Comparison of ENCODE assay signal across 19 cellular contexts in the genomic region with DNA sequence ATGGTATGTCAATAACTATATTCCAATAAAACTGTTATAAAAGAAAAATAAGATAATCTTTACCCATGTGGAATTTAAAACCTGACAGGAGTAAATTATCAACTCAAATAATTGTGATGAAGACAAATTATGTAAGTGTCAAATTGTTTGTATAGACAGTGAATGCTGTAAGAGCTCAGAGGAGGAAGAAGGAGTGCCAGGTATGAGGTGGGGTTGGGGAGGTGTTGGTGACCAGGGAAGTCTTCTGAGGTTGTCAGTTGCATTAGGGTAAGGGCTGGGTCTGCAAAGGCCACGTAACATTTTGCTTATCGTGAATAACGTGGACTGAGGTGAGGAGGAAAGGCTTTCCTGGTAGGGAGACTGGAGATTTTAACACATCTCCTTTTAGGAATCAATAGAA. TPM values are rescaled to one million over a fixed set of nuclear protein-coding genes. Genes with fewer than 3 reads are reported as not detected.
A peak's percentile ranks its signal among the peaks of the same experiment; 100 is the strongest.
DNase-seq lines count a peak whose midpoint lies in the region; ATAC-seq and TF ChIP-seq lines count a peak whose summit lies in the region.
"Had no signal": no experiment of that assay in that cellular context is flagged by ENCODE, and none has a peak within 500 bp of the region (broad histone marks: within the 10 kb centered on the region; RNA-seq: fewer than 3 reads in every experiment).

No MANE protein-coding gene starts in this region.

- no peak overlapping the region for H3K27ac ChIP-seq in CD4-positive, alpha-beta T cell (ENCODE audit: low read depth, low read length)
- H3K27ac ChIP-seq in colonic mucosa (no peak overlapping the region), sigmoid colon (no peak overlapping the region), caudate nucleus (ENCODE audit: low read depth, low read length) (no peak overlapping the region)
- H3K27ac ChIP-seq: HL-60 had no signal

- H3K9ac ChIP-seq in colonic mucosa (ENCODE audit: low read depth in 2 of 2, low read length in 2 of 2), result no peak overlapping the region
- H3K9ac ChIP-seq: BLaER1 had no signal

- H3K27me3 ChIP-seq in CD4-positive, alpha-beta T cell (ENCODE audit: control insufficient read depth, insufficient read depth, low read length), result no peaks in the 10 kb centered on the region
- H3K27me3 ChIP-seq in colonic mucosa (no peaks in the 10 kb centered on the region), sigmoid colon (no peaks in the 10 kb centered on the region)
- H3K27me3 ChIP-seq: BLaER1 had no signal

- no peaks in the 10 kb centered on the region for H3K9me3 ChIP-seq in CD4-positive, alpha-beta T cell (ENCODE audit: control insufficient read depth, low read length)
- H3K9me3 ChIP-seq in colonic mucosa (no peaks in the 10 kb centered on the region), mucosa of descending colon (no peaks in the 10 kb centered on the region), sigmoid colon (no peaks in the 10 kb centered on the region)
- H3K9me3 ChIP-seq: BLaER1 had no signal

- 21 to 72% methylated on average over 3 of the region's 3 CpGs for WGBS in sigmoid colon, 2 donors

- DNase-seq in CD4-positive, alpha-beta T cell, result no peak
- DNase-seq in colonic mucosa (peak; percentile 44), mucosa of descending colon (peak in 1 of 3 donors; percentile 43), type B pancreatic cell (ENCODE audit: extremely low spot score, unreplicated experiment) (no peak), sigmoid colon (no peak), germinal center (ENCODE audit: low spot score) (no peak), caudate nucleus (lab: John Stamatoyannopoulos, UW) (no peak)
- DNase-seq: 8988T; CD8-positive, alpha-beta memory T cell; COR-L47; DMS153; DMS79; GDM1; HCEC 1CT; IMR-90 had no signal

- peaks cover 17% of the 10 kb centered on the region for H3K36me3 Mint-ChIP-seq in CD4-positive, alpha-beta T cell (ENCODE audit: low read depth)
- H3K36me3 Mint-ChIP-seq in type B pancreatic cell, result peaks cover 9% of the 10 kb centered on the region

- peak overlapping the region; percentile 16 for H3K4me3 Mint-ChIP-seq in CD4-positive, alpha-beta T cell
- peak overlapping the region; percentile 42 for H3K4me3 Mint-ChIP-seq in type B pancreatic cell
- H3K4me3 Mint-ChIP-seq: CD14-positive monocyte had no signal

- no peak for ATAC-seq in CD4-positive, alpha-beta T cell (ENCODE audit: poor library complexity)
- peak; percentile 10 for ATAC-seq in mucosa of descending colon
- ATAC-seq: GM23338 had no signal

- H3K9me3 Mint-ChIP-seq in CD4-positive, alpha-beta T cell, result no peaks in the 10 kb centered on the region
- H3K9me3 Mint-ChIP-seq in type B pancreatic cell, result no peaks in the 10 kb centered on the region
- H3K9me3 Mint-ChIP-seq: CD8-positive, alpha-beta memory T cell; GM23338 had no signal

- intact Hi-C loops in CD4-positive, alpha-beta T cell (cut with DNase I, micrococcal nuclease), result loop anchor here (5.0 kb wide), 5 partner anchors 187 to 1403 kb away; partner anchors contain the start of genes FUT8 (in 2 of the 2), ZBTB1 (in 2 of the 2), ZBTB25 (in 2 of the 2) and GPHN (in 1 of the 2)
- intact Hi-C loops in colonic mucosa (cut with DNase I) (no loop called here), mucosa of descending colon (cut with DNase I, micrococcal nuclease) (no loop called here), sigmoid colon (cut with DNase I) (loop anchor here (5.0 to 10.0 kb wide), 2 partner anchors 190 to 308 kb away; partner anchors contain the start of genes CHURC1 and FUT8)

- peaks cover 4% of the 10 kb centered on the region for H3K27me3 Mint-ChIP-seq in CD4-positive, alpha-beta T cell
- H3K27me3 Mint-ChIP-seq in type B pancreatic cell, result peaks cover 3% of the 10 kb centered on the region

- no peak for TF ChIP-seq POLR2A in sigmoid colon (IDR thresholded peaks at IDR 0.05)

- no peaks in the 10 kb centered on the region for H3K36me3 ChIP-seq in colonic mucosa
- H3K36me3 ChIP-seq in mucosa of descending colon (ENCODE audit: low read depth), result no peaks in the 10 kb centered on the region
- no peaks in the 10 kb centered on the region for H3K36me3 ChIP-seq in sigmoid colon

- TF ChIP-seq CTCF in CD4-positive, alpha-beta T cell (IDR thresholded peaks at IDR 0.05), result no peak
- no peak for TF ChIP-seq CTCF in colonic mucosa (IDR thresholded peaks at IDR 0.05)
- no peak for TF ChIP-seq CTCF in mucosa of descending colon (IDR thresholded peaks at IDR 0.05)
- TF ChIP-seq CTCF in type B pancreatic cell (conservative IDR thresholded peaks at IDR 0.05), result no peak
- TF ChIP-seq CTCF in sigmoid colon (IDR thresholded peaks at IDR 0.05), result no peak

- H3K4me3 ChIP-seq in colonic mucosa (no peak overlapping the region), mucosa of descending colon (no peak overlapping the region), sigmoid colon (no peak overlapping the region)
- H3K4me3 ChIP-seq: BLaER1, GM23338 had no signal

- CTCF ChIA-PET in CD4-positive, alpha-beta T cell (lab: Charles Lee), result interaction anchor here (1.2 to 1.4 kb wide), 2 partner anchors 14 to 727 kb away, joined by 3 read pairs; no protein-coding TSS in a partner anchor

- POLR2A ChIA-PET in CD4-positive, alpha-beta T cell (lab: Charles Lee), result interaction anchor here (0.5 kb wide), 1 partner anchor 411 kb away, joined by 3 read pairs; no protein-coding TSS in a partner anchor

- no peak overlapping the region for H3K27ac Mint-ChIP-seq in CD4-positive, alpha-beta T cell
- H3K27ac Mint-ChIP-seq in type B pancreatic cell, result peak overlapping the region; percentile 80
- H3K27ac Mint-ChIP-seq: CD14-positive monocyte, GM23338 had no signal

- H3K4me1 ChIP-seq in colonic mucosa (no peaks in the 10 kb centered on the region), mucosa of descending colon (ENCODE audit: low read depth) (peaks cover 11% of the 10 kb centered on the region), sigmoid colon (peaks cover 0 to 26% (median 19%) of the 10 kb centered on the region in 4 donors)

- TF ChIP-seq EP300 in sigmoid colon (IDR thresholded peaks at IDR 0.05), result no peak

- peaks cover 23% of the 10 kb centered on the region for H3K4me1 Mint-ChIP-seq in CD4-positive, alpha-beta T cell (ENCODE audit: low read depth)
- peaks cover 14% of the 10 kb centered on the region for H3K4me1 Mint-ChIP-seq in type B pancreatic cell (ENCODE audit: unreplicated experiment)

RNA-seq across cellular contexts. Expression of gene MAX, which starts 2.5 kb away (rescaled TPM):
- 100 to 1,000 TPM; 159 to 171 TPM for total RNA-seq in CD4-positive, alpha-beta T cell
- total RNA-seq in colonic mucosa (100 to 1,000 TPM in 1 of 2 donors, 10 to 100 TPM in 1; 91.1 to 107 TPM), mucosa of descending colon (100 to 1,000 TPM; 129 to 153 (median 147) TPM), type B pancreatic cell (ENCODE audit: low replicate concordance) (97.0 and 147 TPM in 2 replicates), sigmoid colon (10 to 100 TPM; 61.6 to 71.7 (median 65.0) TPM)
- 100 to 1,000 TPM in 1 of 3 donors, 10 to 100 TPM in 2; 58.8 to 119 (median 93.7) TPM for polyA plus RNA-seq in sigmoid colon

Comparison
In these comparisons a context has a peak if more than half of its experiments do, and no peak if none do; other contexts are left out.
1. intact Hi-C loops: an anchor here in CD4-positive, alpha-beta T cell (5.0 kb wide) and sigmoid colon (5.0 to 10.0 kb wide); none called in colonic mucosa and mucosa of descending colon.